Comparison of ENCODE assay signal across 10 cellular contexts in genomic region chr15:67825880-67826716, GRCh38. TPM values are rescaled to one million over a fixed set of nuclear protein-coding genes. Genes with fewer than 3 reads are reported as not detected.
DNase-seq lines count a peak whose midpoint lies in the region; ATAC-seq and TF ChIP-seq lines count a peak whose summit lies in the region.
"Had no signal": no experiment of that assay in that cellular context is flagged by ENCODE, and none has a peak within 500 bp of the region (broad histone marks: within the 10 kb centered on the region; RNA-seq: fewer than 3 reads in every experiment).

No MANE protein-coding gene starts in this region.

- H3K27ac Mint-ChIP-seq in H9 (no peak overlapping the region), brain (peak overlapping the region in 1 of 5 experiments; percentile 93), nephron (no peak overlapping the region)

- no peaks in the 10 kb centered on the region for H3K79me2 ChIP-seq in H9 (ENCODE audit: insufficient read depth, low read length)

- ATAC-seq in GM19324 (IDR thresholded peaks at IDR 0.05; ENCODE audit: low FRiP score, unreplicated experiment), result no peak
- ATAC-seq in GM21360 (IDR thresholded peaks at IDR 0.05; ENCODE audit: unreplicated experiment), result no peak

- H3K9me3 ChIP-seq in BLaER1 (peaks cover 91% of the 10 kb centered on the region), H9 (ENCODE audit: control insufficient read depth, low read depth, low read length) (no peaks in the 10 kb centered on the region)

- H4K20me1 ChIP-seq in BLaER1 (peaks cover 37% of the 10 kb centered on the region; the same call in 1 of the 2 replicates), H9 (ENCODE audit: control insufficient read depth, insufficient read depth, insufficient read length) (no peaks in the 10 kb centered on the region)

- H3K27ac ChIP-seq in BLaER1 (no peak overlapping the region), H9 (ENCODE audit: insufficient read length, low read depth, low read length) (no peak overlapping the region)

- H4K91ac ChIP-seq in H9 (ENCODE audit: insufficient read length, low read depth, low read length), result no peak overlapping the region

- no peak overlapping the region for H3T11ph ChIP-seq in H9 (ENCODE audit: low read length)

- no peak overlapping the region for H2AK5ac ChIP-seq in H9 (ENCODE audit: insufficient read length, low read length)

- H3K4me1 Mint-ChIP-seq in H9 (peaks cover 39 to 59% of the 10 kb centered on the region in 2 experiments), brain (peaks cover 50% of the 10 kb centered on the region), nephron (peaks cover 40% of the 10 kb centered on the region)

- H2AFZ ChIP-seq in H9 (ENCODE audit: low read length), result no peak overlapping the region

- no peaks in the 10 kb centered on the region for H3K23me2 ChIP-seq in H9 (ENCODE audit: insufficient read length, low read depth, low read length, poor library complexity, severe bottlenecking)

- no peak overlapping the region for H2BK20ac ChIP-seq in H9 (ENCODE audit: low read depth, low read length, poor library complexity, severe bottlenecking)

- peaks cover 6 to 12% of the 10 kb centered on the region in 2 experiments for H3K9me3 Mint-ChIP-seq in H9
- H3K9me3 Mint-ChIP-seq in brain, result peaks cover 0 to 22% (median 11%) of the 10 kb centered on the region in 5 experiments
- peaks cover 2% of the 10 kb centered on the region for H3K9me3 Mint-ChIP-seq in nephron

- no peak overlapping the region for H2BK5ac ChIP-seq in H9 (ENCODE audit: insufficient read length, low read length)

- H3K4ac ChIP-seq in H9 (ENCODE audit: low read depth, low read length), result no peak overlapping the region

- no peak overlapping the region for H3K23ac ChIP-seq in H9 (ENCODE audit: insufficient read length, low read depth, low read length)

- H3K36me3 Mint-ChIP-seq in H9 (ENCODE audit: insufficient read depth in 1 of 3, low read depth in 3 of 3), result peaks cover 0 to 1% (median 0%) of the 10 kb centered on the region in 3 experiments; a peak in 5 of 7 replicates
- peaks cover 17% of the 10 kb centered on the region for H3K36me3 Mint-ChIP-seq in brain
- H3K36me3 Mint-ChIP-seq in nephron (ENCODE audit: low read depth), result no peaks in the 10 kb centered on the region

- H3K36me3 ChIP-seq in BLaER1, result 0 out of 2 replicates have a peak, but pooled peaks cover 4% of the 10 kb centered on the region

- peaks cover 99% of the 10 kb centered on the region for H3K27me3 ChIP-seq in BLaER1
- peaks cover 93% of the 10 kb centered on the region for H3K27me3 ChIP-seq in H9 (ENCODE audit: insufficient read depth, low read length)

- no peak overlapping the region for H3K18ac ChIP-seq in H9 (ENCODE audit: insufficient read length, low read depth, low read length)

- H2BK120ac ChIP-seq in H9 (ENCODE audit: low read depth, low read length, poor library complexity, severe bottlenecking), result no peak overlapping the region

- no peak overlapping the region for H3K56ac ChIP-seq in H9 (ENCODE audit: insufficient read length, low read depth, low read length)

- no peak overlapping the region for H2BK12ac ChIP-seq in H9 (ENCODE audit: insufficient read length, low read depth, low read length)

- H3K4me1 ChIP-seq in BLaER1 (no peaks in the 10 kb centered on the region), H9 (ENCODE audit: insufficient read depth, low read length) (peaks cover 6% of the 10 kb centered on the region; the same call in 1 of the 2 replicates)

- WGBS in H9 (ENCODE audit: extremely low coverage, insufficient read length, low lambda C conversion rate), result no CpG with 5 or more reads among the region's 77 CpGs

- H3K27me3 Mint-ChIP-seq in H9 (ENCODE audit: low read depth), result peaks cover 92% of the 10 kb centered on the region
- H3K27me3 Mint-ChIP-seq in brain, result peaks cover 90% of the 10 kb centered on the region
- H3K27me3 Mint-ChIP-seq in nephron (ENCODE audit: low read depth), result peaks cover 85% of the 10 kb centered on the region

- H3K79me1 ChIP-seq in H9 (ENCODE audit: insufficient read depth, low read depth, low read length, poor library complexity, severe bottlenecking), result no peaks in the 10 kb centered on the region

- H3K14ac ChIP-seq in H9 (ENCODE audit: insufficient read depth, low read length), result no peak overlapping the region; the same call in 1 of the 2 replicates

- no peak overlapping the region for H2BK15ac ChIP-seq in H9 (ENCODE audit: low read depth, low read length)

- DNase-seq in H9 (peak; percentile 55), NCI-H2227 (lab: John Stamatoyannopoulos, UW; ENCODE audit: unreplicated experiment) (no peak), cortex of kidney (lab: John Stamatoyannopoulos, UW) (no peak)
- DNase-seq: OCI-M1 had no signal

- H4K5ac ChIP-seq in H9 (ENCODE audit: insufficient read length, low read depth, low read length), result no peak overlapping the region

- no peak for TF ChIP-seq CTCF in H9 (conservative IDR thresholded peaks at IDR 0.05)
- no peak for TF ChIP-seq CTCF in brain (conservative IDR thresholded peaks at IDR 0.05)
- no peak for TF ChIP-seq CTCF in nephron (IDR thresholded peaks at IDR 0.05; ENCODE audit: unreplicated experiment in 3 of 3)

- H3K4me2 ChIP-seq in BLaER1, result no peak overlapping the region
- peak overlapping the region; percentile 7 for H3K4me2 ChIP-seq in H9 (ENCODE audit: insufficient read depth, insufficient read length, low read length)

- H3K9ac ChIP-seq in BLaER1 (no peak overlapping the region), H9 (ENCODE audit: extremely low read depth, insufficient read length, low read length) (no peak overlapping the region)

- peak overlapping the region in 1 of 2 experiments; percentile 70; a peak in 3 of 5 replicates for H3K4me3 Mint-ChIP-seq in H9
- peak overlapping the region; percentile 66 to 79 (median 77) for H3K4me3 Mint-ChIP-seq in brain
- peak overlapping the region; percentile 61 to 69 (median 62) for H3K4me3 Mint-ChIP-seq in nephron

- no peak overlapping the region for H4K8ac ChIP-seq in H9 (replicated peaks; ENCODE audit: insufficient read length, low read depth, low read length)

- H3K4me3 ChIP-seq in BLaER1, result peak overlapping the region; percentile 28; the same call in 1 of the 2 replicates

RNA-seq across cellular contexts. Expression of gene SKOR1, which starts 0.8 kb away (rescaled TPM):
- 0.13 TPM in 2 replicates for total RNA-seq in H9 (2021)
- 0.49 TPM for polyA plus RNA-seq in brain (ENCODE audit: insufficient read depth, low read depth, low replicate concordance)

RNA-seq across cellular contexts. Expression of gene RNU6-1, which starts 13.7 kb away (rescaled TPM):
- not detected in 2 replicates for total RNA-seq in H9 (2021)
- polyA plus RNA-seq in brain (ENCODE audit: insufficient read depth, low read depth, low replicate concordance), result not detected
- total RNA-seq: right cardiac atrium had no signal
- polyA plus RNA-seq: right cardiac atrium had no signal
